35 cellular contexts compared by ENCODE assay signal in the genomic region with DNA sequence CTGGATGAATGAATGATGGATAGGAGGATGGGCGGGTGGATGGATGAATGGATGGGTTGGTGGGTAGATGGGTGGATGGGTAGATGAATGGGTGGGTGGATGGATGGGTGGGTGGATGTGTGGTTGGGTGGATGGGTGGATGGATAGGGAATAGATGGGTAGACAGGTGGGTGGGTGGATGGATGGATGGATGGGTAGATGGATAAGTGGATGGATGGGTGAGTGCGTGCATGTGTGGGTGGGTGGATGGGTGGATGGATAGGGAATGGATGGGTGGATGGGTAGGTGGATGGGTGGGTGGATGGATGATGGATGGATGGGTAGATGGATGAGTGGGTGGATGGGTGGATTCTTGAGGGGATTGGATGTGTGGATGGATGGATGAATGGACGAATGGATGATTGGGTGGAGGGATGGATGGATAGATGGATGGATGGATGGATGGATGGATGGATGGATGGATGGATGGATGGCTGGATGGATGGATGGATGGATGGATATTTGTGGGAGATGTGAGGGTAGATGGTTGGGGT.
"Had no signal": no experiment of that assay in that cellular context is flagged by ENCODE, and none has a peak within 500 bp of the region (broad histone marks: within the 10 kb centered on the region; RNA-seq: fewer than 3 reads in every experiment).

No MANE protein-coding gene starts in this region.

- H3K4me1 ChIP-seq: breast epithelium had no signal

- H3K4me3 Mint-ChIP-seq: activated B cell treated with CpG ODN at 0.5 μM for 24 hours; activated CD4-positive, alpha-beta memory T cell treated with anti-CD3 and anti-CD28 coated beads for 36 hours; activated CD4-positive, alpha-beta T cell treated with anti-CD3 and anti-CD28 coated beads, Interleukin-2, amount 10 ng/mL, durations not matched to agents 24 days and 14 days; activated CD8-positive, alpha-beta T cell treated with anti-CD3 and anti-CD28 coated beads for 36 hours; activated naive CD4-positive, alpha-beta T cell treated with anti-CD3 and anti-CD28 coated beads for 36 hours; activated naive CD8-positive, alpha-beta T cell treated with anti-CD3 and anti-CD28 coated beads for 36 hours; activated T-cell treated with anti-CD3 and anti-CD28 coated beads, Interleukin-2, amount 50 U/mL, for 4 hours; activated T-cell treated with anti-CD3 and anti-CD28 coated beads, Interleukin-2, amount 50 U/mL, for 72 hours; activated T-helper 1 cell treated with anti-CD3 and anti-CD28 coated beads, Interleukin-12 subunit alpha, Interleukin-12 subunit beta, Interleukin-2, Interleukin-4 antibody, amounts not matched to agents 30 ng/mL and 10 ng/mL and 1 ng/mL, durations not matched to agents 14 hours and 24 hours and 36 hours; activated T-helper 17 cell treated with anti-CD3 and anti-CD28 coated beads, Interleukin-2, amount 50 U/mL, for 72 hours; T-helper 1 cell treated with Interleukin-12 subunit alpha and Interleukin-12 subunit beta and Interleukin-4 antibody, amounts not matched to agents 30 μg/mL and 1 μg/mL, for 36 hours; T-helper 2 cell treated with Interferon-gamma antibody and Interleukin-4, amounts not matched to agents 5 μg/mL and 100 μg/mL, for 36 hours had no signal

- H3K36me3 Mint-ChIP-seq: activated CD4-positive, alpha-beta memory T cell treated with anti-CD3 and anti-CD28 coated beads for 36 hours; activated naive CD8-positive, alpha-beta T cell treated with anti-CD3 and anti-CD28 coated beads for 36 hours had no signal

- H3K36me3 ChIP-seq: adrenal gland, brain microvascular endothelial cell, breast epithelium had no signal

- DNase-seq: activated B cell treated with CpG ODN at 0.5 μM for 24 hours; activated CD4-positive, alpha-beta memory T cell treated with anti-CD3 and anti-CD28 coated beads for 36 hours; activated CD4-positive, alpha-beta T cell treated with anti-CD3 and anti-CD28 coated beads for 4 hours; activated CD4-positive, alpha-beta T cell treated with anti-CD3 and anti-CD28 coated beads, Interleukin-2, amount 10 ng/mL, durations not matched to agents 24 days and 14 days; activated CD4-positive, alpha-beta T cell treated with anti-CD3 and anti-CD28 coated beads, Interleukin-2, amount 50 U/mL, for 1 hour; activated CD4-positive, alpha-beta T cell treated with anti-CD3 and anti-CD28 coated beads, Interleukin-2, amount 50 U/mL, for 4 hours; activated CD4-positive, CD25-positive, alpha-beta regulatory T cell treated with anti-CD3 and anti-CD28 coated beads, Interleukin-2, amount 50 U/mL, for 72 hours; activated CD8-positive, alpha-beta memory T cell treated with anti-CD3 and anti-CD28 coated beads, Interleukin-2, amount 50 U/mL, for 4 hours; activated CD8-positive, alpha-beta T cell treated with anti-CD3 and anti-CD28 coated beads for 36 hours; activated effector memory CD4-positive, alpha-beta T cell treated with anti-CD3 and anti-CD28 coated beads, Interleukin-2, amount 50 U/mL, for 16 hours; activated gamma-delta T cell treated with Interleukin-2 at 50 U/mL for 16 hours; activated naive CD4-positive, alpha-beta T cell; activated naive CD4-positive, alpha-beta T cell treated with anti-CD3 and anti-CD28 coated beads for 36 hours; activated naive CD8-positive, alpha-beta T cell treated with anti-CD3 and anti-CD28 coated beads for 36 hours; activated T-cell treated with anti-CD3 and anti-CD28 coated beads for 4 hours; activated T-cell treated with anti-CD3 and anti-CD28 coated beads, Interleukin-2, amount 50 U/mL, for 1 hour; activated T-cell treated with anti-CD3 and anti-CD28 coated beads, Interleukin-2, amount 50 U/mL, for 4 hours; activated T-cell treated with anti-CD3 and anti-CD28 coated beads, Interleukin-2, amount 50 U/mL, for 72 hours; adrenal gland; amniotic stem cell; body of pancreas; brain microvascular endothelial cell; central memory CD4-positive, alpha-beta T cell; T-helper 1 cell; T-helper 2 cell; T-helper 9 cell had no signal

- H3K27ac Mint-ChIP-seq: activated B cell treated with CpG ODN at 0.5 μM for 24 hours; activated CD4-positive, alpha-beta memory T cell treated with anti-CD3 and anti-CD28 coated beads for 36 hours; activated CD4-positive, alpha-beta T cell treated with anti-CD3 and anti-CD28 coated beads, Interleukin-2, amount 10 ng/mL, durations not matched to agents 24 days and 14 days; activated CD8-positive, alpha-beta T cell treated with anti-CD3 and anti-CD28 coated beads for 36 hours; activated naive CD4-positive, alpha-beta T cell treated with anti-CD3 and anti-CD28 coated beads for 36 hours; activated naive CD4-positive, alpha-beta T cell treated with anti-CD3 and anti-CD28 coated beads, Interleukin-2, amount 50 U/mL, for 72 hours; activated naive CD8-positive, alpha-beta T cell treated with anti-CD3 and anti-CD28 coated beads for 36 hours; activated T-cell treated with anti-CD3 and anti-CD28 coated beads, Interleukin-2, amount 50 U/mL, for 72 hours; activated T-helper 1 cell treated with anti-CD3 and anti-CD28 coated beads, Interleukin-12 subunit alpha, Interleukin-12 subunit beta, Interleukin-2, Interleukin-4 antibody, amounts not matched to agents 30 ng/mL and 10 ng/mL and 1 ng/mL, durations not matched to agents 14 hours and 24 hours and 36 hours; activated T-helper 17 cell treated with anti-CD3 and anti-CD28 coated beads, Interleukin-2, amount 50 U/mL, for 72 hours; T-helper 1 cell treated with Interleukin-12 subunit alpha and Interleukin-12 subunit beta and Interleukin-4 antibody, amounts not matched to agents 30 μg/mL and 1 μg/mL, for 36 hours; T-helper 2 cell treated with Interferon-gamma antibody and Interleukin-4, amounts not matched to agents 5 μg/mL and 100 μg/mL, for 36 hours had no signal

- H3K4me3 ChIP-seq: adrenal gland, body of pancreas, breast epithelium had no signal

- H3K4me1 Mint-ChIP-seq: activated B cell treated with CpG ODN at 0.5 μM for 24 hours; activated CD4-positive, alpha-beta T cell treated with anti-CD3 and anti-CD28 coated beads, Interleukin-2, amount 10 ng/mL, durations not matched to agents 24 days and 14 days; activated naive CD8-positive, alpha-beta T cell treated with anti-CD3 and anti-CD28 coated beads for 36 hours; activated T-helper 17 cell treated with anti-CD3 and anti-CD28 coated beads, Interleukin-2, amount 50 U/mL, for 72 hours had no signal

- ATAC-seq: activated CD8-positive, alpha-beta T cell treated with anti-CD3 and anti-CD28 coated beads for 36 hours; activated naive CD4-positive, alpha-beta T cell treated with anti-CD3 and anti-CD28 coated beads, Interleukin-2, amount 50 U/mL, for 72 hours; activated T-cell treated with anti-CD3 and anti-CD28 coated beads, Interleukin-2, amount 50 U/mL, for 4 hours; activated T-cell treated with anti-CD3 and anti-CD28 coated beads, Interleukin-2, amount 50 U/mL, for 72 hours; activated T-helper 17 cell treated with anti-CD3 and anti-CD28 coated beads, Interleukin-2, amount 50 U/mL, for 72 hours; body of pancreas had no signal

- H3K27ac ChIP-seq: adrenal gland, body of pancreas, brain microvascular endothelial cell, breast epithelium, VCaP had no signal

- FAIRE-seq: astrocyte, TTC549 had no signal

- H3K9me3 Mint-ChIP-seq: activated B cell treated with CpG ODN at 0.5 μM for 24 hours; activated CD4-positive, alpha-beta memory T cell treated with anti-CD3 and anti-CD28 coated beads for 36 hours; activated CD4-positive, alpha-beta T cell treated with anti-CD3 and anti-CD28 coated beads, Interleukin-2, amount 10 ng/mL, durations not matched to agents 24 days and 14 days; activated CD8-positive, alpha-beta T cell treated with anti-CD3 and anti-CD28 coated beads for 36 hours; activated naive CD4-positive, alpha-beta T cell treated with anti-CD3 and anti-CD28 coated beads for 36 hours; activated naive CD8-positive, alpha-beta T cell treated with anti-CD3 and anti-CD28 coated beads for 36 hours; activated T-cell treated with anti-CD3 and anti-CD28 coated beads, Interleukin-2, amount 50 U/mL, for 4 hours; activated T-helper 1 cell treated with anti-CD3 and anti-CD28 coated beads, Interleukin-12 subunit alpha, Interleukin-12 subunit beta, Interleukin-2, Interleukin-4 antibody, amounts not matched to agents 30 ng/mL and 10 ng/mL and 1 ng/mL, durations not matched to agents 14 hours and 24 hours and 36 hours; T-helper 1 cell treated with Interleukin-12 subunit alpha and Interleukin-12 subunit beta and Interleukin-4 antibody, amounts not matched to agents 30 μg/mL and 1 μg/mL, for 36 hours; T-helper 2 cell treated with Interferon-gamma antibody and Interleukin-4, amounts not matched to agents 5 μg/mL and 100 μg/mL, for 36 hours had no signal

- H3K9me3 ChIP-seq: adrenal gland, body of pancreas, breast epithelium had no signal

- H3K27me3 ChIP-seq: adrenal gland, body of pancreas, brain microvascular endothelial cell, breast epithelium had no signal
